1 cellular context compared by ENCODE assay signal in the genomic region with DNA sequence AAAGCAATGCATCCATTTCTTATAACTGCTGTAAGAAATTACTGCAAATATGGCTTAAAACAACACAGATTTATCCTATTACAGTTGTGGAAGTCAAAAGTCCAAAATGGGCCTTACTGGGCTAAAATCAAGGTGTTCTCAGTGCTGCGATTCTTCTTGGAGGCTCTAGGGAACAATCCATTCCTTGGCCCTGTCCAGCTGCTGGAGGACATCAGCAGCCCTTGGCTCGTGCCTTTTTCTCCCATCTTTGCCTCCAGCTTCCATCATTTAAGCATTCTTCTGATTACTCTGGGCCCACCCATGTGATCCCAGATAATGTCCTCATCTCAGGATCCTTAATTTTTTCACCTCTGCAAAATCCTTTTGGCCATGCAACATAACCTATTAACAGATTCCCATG.
A peak's percentile ranks its signal among the peaks of the same experiment; 100 is the strongest.
TF ChIP-seq lines count a peak whose summit lies in the region.

No MANE protein-coding gene starts in this region.

TF ChIP-seq in HEK293, 187 proteins besides CTCF, POLR2A, EP300 and RAD21 (continued from another document):
- TF ChIP-seq, protein P1, sequence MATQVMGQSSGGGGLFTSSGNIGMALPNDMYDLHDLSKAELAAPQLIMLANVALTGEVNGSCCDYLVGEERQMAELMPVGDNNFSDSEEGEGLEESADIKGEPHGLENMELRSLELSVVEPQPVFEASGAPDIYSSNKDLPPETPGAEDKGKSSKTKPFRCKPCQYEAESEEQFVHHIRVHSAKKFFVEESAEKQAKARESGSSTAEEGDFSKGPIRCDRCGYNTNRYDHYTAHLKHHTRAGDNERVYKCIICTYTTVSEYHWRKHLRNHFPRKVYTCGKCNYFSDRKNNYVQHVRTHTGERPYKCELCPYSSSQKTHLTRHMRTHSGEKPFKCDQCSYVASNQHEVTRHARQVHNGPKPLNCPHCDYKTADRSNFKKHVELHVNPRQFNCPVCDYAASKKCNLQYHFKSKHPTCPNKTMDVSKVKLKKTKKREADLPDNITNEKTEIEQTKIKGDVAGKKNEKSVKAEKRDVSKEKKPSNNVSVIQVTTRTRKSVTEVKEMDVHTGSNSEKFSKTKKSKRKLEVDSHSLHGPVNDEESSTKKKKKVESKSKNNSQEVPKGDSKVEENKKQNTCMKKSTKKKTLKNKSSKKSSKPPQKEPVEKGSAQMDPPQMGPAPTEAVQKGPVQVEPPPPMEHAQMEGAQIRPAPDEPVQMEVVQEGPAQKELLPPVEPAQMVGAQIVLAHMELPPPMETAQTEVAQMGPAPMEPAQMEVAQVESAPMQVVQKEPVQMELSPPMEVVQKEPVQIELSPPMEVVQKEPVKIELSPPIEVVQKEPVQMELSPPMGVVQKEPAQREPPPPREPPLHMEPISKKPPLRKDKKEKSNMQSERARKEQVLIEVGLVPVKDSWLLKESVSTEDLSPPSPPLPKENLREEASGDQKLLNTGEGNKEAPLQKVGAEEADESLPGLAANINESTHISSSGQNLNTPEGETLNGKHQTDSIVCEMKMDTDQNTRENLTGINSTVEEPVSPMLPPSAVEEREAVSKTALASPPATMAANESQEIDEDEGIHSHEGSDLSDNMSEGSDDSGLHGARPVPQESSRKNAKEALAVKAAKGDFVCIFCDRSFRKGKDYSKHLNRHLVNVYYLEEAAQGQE (tag by site-specific recombination; IDR thresholded peaks at IDR 0.05): peak; percentile 32; the same call in 1 of the 2 replicates
- TF ChIP-seq, protein P2, sequence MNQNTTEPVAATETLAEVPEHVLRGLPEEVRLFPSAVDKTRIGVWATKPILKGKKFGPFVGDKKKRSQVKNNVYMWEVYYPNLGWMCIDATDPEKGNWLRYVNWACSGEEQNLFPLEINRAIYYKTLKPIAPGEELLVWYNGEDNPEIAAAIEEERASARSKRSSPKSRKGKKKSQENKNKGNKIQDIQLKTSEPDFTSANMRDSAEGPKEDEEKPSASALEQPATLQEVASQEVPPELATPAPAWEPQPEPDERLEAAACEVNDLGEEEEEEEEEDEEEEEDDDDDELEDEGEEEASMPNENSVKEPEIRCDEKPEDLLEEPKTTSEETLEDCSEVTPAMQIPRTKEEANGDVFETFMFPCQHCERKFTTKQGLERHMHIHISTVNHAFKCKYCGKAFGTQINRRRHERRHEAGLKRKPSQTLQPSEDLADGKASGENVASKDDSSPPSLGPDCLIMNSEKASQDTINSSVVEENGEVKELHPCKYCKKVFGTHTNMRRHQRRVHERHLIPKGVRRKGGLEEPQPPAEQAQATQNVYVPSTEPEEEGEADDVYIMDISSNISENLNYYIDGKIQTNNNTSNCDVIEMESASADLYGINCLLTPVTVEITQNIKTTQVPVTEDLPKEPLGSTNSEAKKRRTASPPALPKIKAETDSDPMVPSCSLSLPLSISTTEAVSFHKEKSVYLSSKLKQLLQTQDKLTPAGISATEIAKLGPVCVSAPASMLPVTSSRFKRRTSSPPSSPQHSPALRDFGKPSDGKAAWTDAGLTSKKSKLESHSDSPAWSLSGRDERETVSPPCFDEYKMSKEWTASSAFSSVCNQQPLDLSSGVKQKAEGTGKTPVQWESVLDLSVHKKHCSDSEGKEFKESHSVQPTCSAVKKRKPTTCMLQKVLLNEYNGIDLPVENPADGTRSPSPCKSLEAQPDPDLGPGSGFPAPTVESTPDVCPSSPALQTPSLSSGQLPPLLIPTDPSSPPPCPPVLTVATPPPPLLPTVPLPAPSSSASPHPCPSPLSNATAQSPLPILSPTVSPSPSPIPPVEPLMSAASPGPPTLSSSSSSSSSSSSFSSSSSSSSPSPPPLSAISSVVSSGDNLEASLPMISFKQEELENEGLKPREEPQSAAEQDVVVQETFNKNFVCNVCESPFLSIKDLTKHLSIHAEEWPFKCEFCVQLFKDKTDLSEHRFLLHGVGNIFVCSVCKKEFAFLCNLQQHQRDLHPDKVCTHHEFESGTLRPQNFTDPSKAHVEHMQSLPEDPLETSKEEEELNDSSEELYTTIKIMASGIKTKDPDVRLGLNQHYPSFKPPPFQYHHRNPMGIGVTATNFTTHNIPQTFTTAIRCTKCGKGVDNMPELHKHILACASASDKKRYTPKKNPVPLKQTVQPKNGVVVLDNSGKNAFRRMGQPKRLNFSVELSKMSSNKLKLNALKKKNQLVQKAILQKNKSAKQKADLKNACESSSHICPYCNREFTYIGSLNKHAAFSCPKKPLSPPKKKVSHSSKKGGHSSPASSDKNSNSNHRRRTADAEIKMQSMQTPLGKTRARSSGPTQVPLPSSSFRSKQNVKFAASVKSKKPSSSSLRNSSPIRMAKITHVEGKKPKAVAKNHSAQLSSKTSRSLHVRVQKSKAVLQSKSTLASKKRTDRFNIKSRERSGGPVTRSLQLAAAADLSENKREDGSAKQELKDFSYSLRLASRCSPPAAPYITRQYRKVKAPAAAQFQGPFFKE (tag by site-specific recombination; IDR thresholded peaks at IDR 0.05; ENCODE audit: borderline replicate concordance): no peak
